In the genomic region with DNA sequence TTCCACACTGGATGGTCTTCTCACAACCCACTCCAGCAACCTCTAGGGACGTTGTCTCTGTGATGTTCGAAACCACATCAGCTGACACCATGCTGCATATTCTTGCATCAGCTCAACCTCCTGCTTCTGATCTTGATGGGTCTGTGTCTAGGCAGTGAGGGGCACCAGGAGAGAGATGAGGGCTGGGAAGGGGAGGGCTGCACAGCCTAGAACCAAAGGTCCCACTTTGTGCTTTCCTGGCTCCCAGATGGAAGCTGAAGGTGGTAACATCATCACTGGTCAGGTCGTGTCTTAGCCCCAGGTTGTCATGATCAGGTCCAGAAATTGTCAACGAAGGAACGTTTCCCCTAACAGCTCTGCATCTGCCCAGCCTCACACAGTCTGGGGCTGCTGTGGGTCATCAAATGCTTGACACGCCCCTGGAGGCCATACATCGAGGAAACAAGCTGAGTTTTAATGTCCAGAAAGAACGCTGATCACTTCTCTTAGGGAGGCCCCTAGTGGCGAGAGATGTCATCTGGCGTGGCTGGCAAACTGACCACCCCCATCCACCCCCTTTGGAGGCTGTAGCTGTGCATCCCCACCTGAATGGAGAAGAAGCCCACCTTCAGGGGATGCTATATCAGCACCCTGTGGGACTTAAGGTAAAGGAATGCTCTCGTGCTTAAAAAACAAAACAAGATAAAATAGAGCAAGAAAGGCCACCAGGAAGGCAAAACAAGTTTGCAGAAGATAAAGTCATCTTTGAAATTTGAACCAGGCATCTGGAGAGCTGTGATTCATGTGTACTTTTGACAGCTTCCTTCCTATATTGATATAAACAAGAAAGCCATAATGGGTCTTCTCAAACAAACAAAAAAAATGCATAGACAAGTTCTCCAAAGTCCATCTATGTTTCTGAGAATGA, we compare ENCODE assay signal across 8 cellular contexts. TPM values are rescaled to one million over a fixed set of nuclear protein-coding genes. Genes with fewer than 3 reads are reported as not detected.
DNase-seq lines count a peak whose midpoint lies in the region; ATAC-seq lines count a peak whose summit lies in the region.

No MANE protein-coding gene starts in this region.

- H3K4me1 Mint-ChIP-seq in activated T-helper 17 cell treated with anti-CD3 and anti-CD28 coated beads, Interleukin-2, amount 50 U/mL, for 72 hours = peaks cover 26% of the 10 kb centered on the region

- H3K36me3 Mint-ChIP-seq in activated T-helper 17 cell treated with anti-CD3 and anti-CD28 coated beads, Interleukin-2, amount 50 U/mL, for 72 hours (ENCODE audit: low read depth) = peaks cover 5% of the 10 kb centered on the region

- peak overlapping the region; percentile 47 for H3K27ac Mint-ChIP-seq in activated T-helper 17 cell treated with anti-CD3 and anti-CD28 coated beads, Interleukin-2, amount 50 U/mL, for 72 hours

- ATAC-seq in GM18909 (IDR thresholded peaks at IDR 0.05; ENCODE audit: poor library complexity, unreplicated experiment) (peak; percentile 90), HG03175 (IDR thresholded peaks at IDR 0.05; ENCODE audit: unreplicated experiment) (peak; percentile 90), Right ventricle myocardium superior (ENCODE audit: poor library complexity) (peak; percentile 89)
- ATAC-seq in activated T-helper 17 cell treated with anti-CD3 and anti-CD28 coated beads, Interleukin-2, amount 50 U/mL, for 72 hours (replicated peaks) = peak; percentile 38

- H3K9me3 Mint-ChIP-seq in activated T-helper 17 cell treated with anti-CD3 and anti-CD28 coated beads, Interleukin-2, amount 50 U/mL, for 72 hours = peaks cover 4% of the 10 kb centered on the region

- DNase-seq in COLO668 (lab: John Stamatoyannopoulos, UW; ENCODE audit: unreplicated experiment) = peak; percentile 42
- peak; percentile 39 for DNase-seq in NCI-H748 treated with DMSO at 0.1 percent for 48 hours (lab: John Stamatoyannopoulos, UW)
- peak; percentile 70 for DNase-seq in Right ventricle myocardium superior
- peak; percentile 45 for DNase-seq in renal cortical epithelial cell (ENCODE audit: low read depth)
- no peak for DNase-seq in NCI-H1694 treated with DMSO at 0.1 percent for 48 hours (lab: John Stamatoyannopoulos, UW)

- H3K27me3 Mint-ChIP-seq in activated T-helper 17 cell treated with anti-CD3 and anti-CD28 coated beads, Interleukin-2, amount 50 U/mL, for 72 hours = no peaks in the 10 kb centered on the region

- intact Hi-C loops in Right ventricle myocardium superior (cut with DNase I) = loop anchor here (5.0 kb wide), 1 partner anchor 137 kb away; no protein-coding TSS in a partner anchor

- peak overlapping the region; percentile 64 for H3K4me3 Mint-ChIP-seq in activated T-helper 17 cell treated with anti-CD3 and anti-CD28 coated beads, Interleukin-2, amount 50 U/mL, for 72 hours

RNA-seq across cellular contexts. Expression of a gene that starts 58.3 kb away (rescaled TPM):
- 10 to 100 TPM in 1 of 2 donors, 1 to 10 TPM in 1; 8.6 to 25.6 TPM for total RNA-seq in activated T-helper 17 cell treated with anti-CD3 and anti-CD28 coated beads, Interleukin-2, amount 50 U/mL, for 72 hours
- total RNA-seq in Right ventricle myocardium superior (63.7 TPM), renal cortical epithelial cell (50.7 and 116 TPM in 2 replicates)

Comparison
In these comparisons a context has a peak if more than half of its experiments do, and no peak if none do; other contexts are left out.
1. ATAC-seq: peak in every context shown above with its lines; median percentile 90 in GM18909; 90 in HG03175; 89 in Right ventricle myocardium superior; 38 in activated T-helper 17 cell treated with anti-CD3 and anti-CD28 coated beads, Interleukin-2, amount 50 U/mL, for 72 hours.